ENCODE assay signal across 8 cellular contexts in the genomic region with DNA sequence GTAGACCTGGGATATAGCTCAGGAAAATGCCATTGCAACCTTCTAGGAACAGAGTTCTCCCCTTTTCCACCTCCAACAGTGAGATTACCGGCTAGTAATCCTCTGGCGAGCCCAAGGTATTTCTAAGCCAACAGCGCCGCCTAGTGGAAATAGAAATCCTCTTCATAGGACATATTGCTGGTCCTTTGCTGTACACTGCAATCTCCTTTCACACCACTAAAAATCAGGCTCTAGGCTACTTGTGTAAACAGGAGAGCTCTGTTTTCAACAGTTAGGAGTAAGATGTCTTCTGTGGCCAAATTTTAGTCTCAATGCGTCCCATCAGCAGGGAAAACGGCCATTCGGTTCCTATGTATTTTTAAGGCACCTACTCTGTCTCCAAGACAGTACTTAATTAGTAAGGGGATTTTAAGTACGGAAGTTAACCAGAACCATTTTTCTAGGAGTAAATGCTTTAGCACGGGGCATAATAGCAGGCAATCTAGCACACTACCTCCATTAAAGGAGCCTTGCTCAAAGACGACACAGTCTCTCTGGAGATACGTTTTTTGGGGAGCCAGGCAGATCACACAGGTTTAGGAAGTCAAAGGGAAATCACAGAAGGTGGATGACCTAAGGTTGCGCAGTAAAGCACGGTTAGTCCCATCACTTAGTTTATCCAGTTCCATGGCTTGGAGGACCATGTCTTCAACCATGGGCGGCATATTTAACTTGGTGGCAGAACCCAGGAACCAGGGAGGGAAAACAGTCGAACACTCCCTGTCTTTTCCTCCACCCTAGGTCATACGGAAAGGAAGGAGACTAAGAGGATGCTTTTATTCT. TPM values are rescaled to one million over a fixed set of nuclear protein-coding genes. Genes with fewer than 3 reads are reported as not detected.
DNase-seq lines count a peak whose midpoint lies in the region; ATAC-seq, FAIRE-seq and TF ChIP-seq lines count a peak whose summit lies in the region.

No MANE protein-coding gene starts in this region.

- peak; percentile 84 for TF ChIP-seq CTCF in VCaP (conservative IDR thresholded peaks at IDR 0.05)
- peak; percentile 68 to 91 (median 78) for TF ChIP-seq CTCF in keratinocyte (optimal IDR thresholded peaks at IDR 0.05 in 1 of 3, IDR thresholded peaks at IDR 0.05 in 1 of 3, conservative IDR thresholded peaks at IDR 0.05 in 1 of 3; ENCODE audit: extremely low read depth in 1 of 3, insufficient read depth in 2 of 3, low read length in 3 of 3)

- in situ Hi-C loops in T47D (cut with HindIII; ENCODE audit: low pct_unique_long_range_greater_than_20kb, low sequenced_read_pairs): no loop called here

- H3K27me3 ChIP-seq in keratinocyte (ENCODE audit: control insufficient read depth, extremely low read depth, insufficient read depth, low read length): no peaks in the 10 kb centered on the region

- DNase-seq in Ammon's horn (ENCODE audit: low spot score) (peak; percentile 80), NCI-H2227 (lab: John Stamatoyannopoulos, UW; ENCODE audit: unreplicated experiment) (peak; percentile 92), T47D (ENCODE audit: low read depth in 1 of 2, low spot score in 1 of 2) (peak; percentile 78 to 98), keratinocyte (ENCODE audit: low read depth, low spot score) (peak; percentile 28)
- peak; percentile 56 for DNase-seq in stimulated activated CD4-positive, alpha-beta T cell treated with anti-CD3 and anti-CD28 coated beads, Interleukin-2, amount 100 ng/mL, for 4 hours (ENCODE audit: low read depth)

- no peaks in the 10 kb centered on the region for H3K4me1 ChIP-seq in keratinocyte (ENCODE audit: control insufficient read depth, extremely low read depth, insufficient read depth, low read length)

- no peaks in the 10 kb centered on the region for H3K9me1 ChIP-seq in keratinocyte (ENCODE audit: control insufficient read depth, extremely low read depth, insufficient read depth, low read length)

- H3K27ac ChIP-seq in VCaP (peak overlapping the region; percentile 67), keratinocyte (ENCODE audit: control insufficient read depth, insufficient read depth, low read length) (no peak overlapping the region)

- H3K9ac ChIP-seq in keratinocyte (ENCODE audit: control insufficient read depth, extremely low read depth, insufficient read depth, low read length): no peak overlapping the region

- no peaks in the 10 kb centered on the region for H3K79me2 ChIP-seq in keratinocyte (ENCODE audit: control insufficient read depth, insufficient read depth, low read length)

- peak; percentile 86 for FAIRE-seq in keratinocyte (lab: Jason Lieb, UNC)

- H4K20me1 ChIP-seq in keratinocyte (ENCODE audit: control insufficient read depth, extremely low read depth, insufficient read depth, low read length): no peaks in the 10 kb centered on the region

- no peaks in the 10 kb centered on the region for H3K9me3 ChIP-seq in keratinocyte (ENCODE audit: control insufficient read depth, low read depth, low read length)

- peak; percentile 97 for ATAC-seq in GM19023 (IDR thresholded peaks at IDR 0.05; ENCODE audit: unreplicated experiment)
- peak; percentile 97 for ATAC-seq in HG03139 (IDR thresholded peaks at IDR 0.05; ENCODE audit: unreplicated experiment)

- H3K4me3 ChIP-seq in keratinocyte (ENCODE audit: control insufficient read depth in 2 of 3, extremely low read depth in 1 of 3, insufficient read depth in 2 of 3, low read depth in 1 of 3, low read length in 3 of 3): no peak overlapping the region

- dilution Hi-C loops in keratinocyte (cut with MboI; ENCODE audit: extremely low pct_ligation_motif_present, low sequenced_read_pairs): no loop called here

- no peak overlapping the region for H2AFZ ChIP-seq in keratinocyte (ENCODE audit: control insufficient read depth, low read length)

- no peaks in the 10 kb centered on the region for H3K36me3 ChIP-seq in keratinocyte (ENCODE audit: control insufficient read depth in 2 of 2, extremely low read depth in 1 of 2, insufficient read depth in 2 of 2, low read length in 2 of 2)

- no peak overlapping the region for H3K4me2 ChIP-seq in keratinocyte (ENCODE audit: control insufficient read depth, extremely low read depth, insufficient read depth, low read depth, low read length)

RNA-seq across cellular contexts. Expression of a gene that starts 43.8 kb away (rescaled TPM):
- polyA plus RNA-seq in keratinocyte: 8.0 to 17.4 TPM (median 13.2 TPM) in 3 replicates
- polyA plus RNA-seq in keratinocyte (2011; ENCODE audit: low read depth): 0.16 TPM
- polyA plus RNA-seq in keratinocyte (2011; cell fraction: cytosol; rRNA removed): 3.1 and 6.2 TPM in 2 replicates
- polyA plus RNA-seq in keratinocyte (2011; cell fraction: nucleus; rRNA removed): 15.8 and 18.2 TPM in 2 replicates
- 1.5 and 11.0 TPM in 2 replicates for polyA plus RNA-seq in keratinocyte (2012; ENCODE audit: low replicate concordance)
- polyA minus RNA-seq in keratinocyte: 9.9 to 18.5 TPM (median 16.8 TPM) in 3 replicates
- polyA minus RNA-seq in keratinocyte (2011; cell fraction: cytosol; rRNA and poly(A)+ RNA removed): 8.1 TPM
- 19.6 and 27.6 TPM in 2 replicates for polyA minus RNA-seq in keratinocyte (2011; cell fraction: nucleus; rRNA and poly(A)+ RNA removed)

Comparison
In these comparisons a context has a peak if more than half of its experiments do, and no peak if none do; other contexts are left out.
1. DNase-seq: peak in every context shown above with its lines; median percentile 92 in NCI-H2227; 88 in T47D; 80 in Ammon's horn; 56 in stimulated activated CD4-positive, alpha-beta T cell treated with anti-CD3 and anti-CD28 coated beads, Interleukin-2, amount 100 ng/mL, for 4 hours; 28 in keratinocyte.